Comparison of ENCODE assay signal across 8 cellular contexts in genomic region chr3:52246264-52246620, GRCh38. TPM values are rescaled to one million over a fixed set of nuclear protein-coding genes. Genes with fewer than 3 reads are reported as not detected.
DNase-seq lines count a peak whose midpoint lies in the region; ATAC-seq and TF ChIP-seq lines count a peak whose summit lies in the region.

No MANE protein-coding gene starts in this region.

- no peaks in the 10 kb centered on the region for H3K9me3 Mint-ChIP-seq in activated naive CD4-positive, alpha-beta T cell treated with anti-CD3 and anti-CD28 coated beads, Interleukin-2, amount 10 ng/mL, durations not matched to agents 7 days and 5 days

- H3K4me3 ChIP-seq in mammary epithelial cell (replicated peaks in 1 of 3; ENCODE audit: insufficient read depth in 1 of 3, low read depth in 2 of 3, low read length in 3 of 3) (no peak overlapping the region), mesodermal cell (ENCODE audit: extremely low read depth, insufficient read depth, low read length, poor library complexity, severe bottlenecking) (peak overlapping the region; percentile 34), urinary bladder (ENCODE audit: low read depth, low read length) (peak overlapping the region; percentile 69)

- peak overlapping the region; percentile 66 for H3K4me2 ChIP-seq in mammary epithelial cell (ENCODE audit: insufficient read depth, low read depth, low read length)

- H3K36me3 ChIP-seq in mammary epithelial cell (ENCODE audit: insufficient read depth, low read length), result no peaks in the 10 kb centered on the region
- H3K36me3 ChIP-seq in mesodermal cell (ENCODE audit: control insufficient read depth, insufficient read depth, low read length), result peaks cover 29% of the 10 kb centered on the region
- H3K36me3 ChIP-seq in urinary bladder (ENCODE audit: insufficient read depth), result no peaks in the 10 kb centered on the region

- H3K4me1 ChIP-seq in mammary epithelial cell (ENCODE audit: insufficient read depth, low read length) (peaks cover 25% of the 10 kb centered on the region), mesodermal cell (ENCODE audit: control insufficient read depth, insufficient read depth, low read length, poor library complexity, severe bottlenecking) (peaks cover 6% of the 10 kb centered on the region), urinary bladder (ENCODE audit: insufficient read depth) (peaks cover 3% of the 10 kb centered on the region)

- BruUV-seq in mammary epithelial cell (replicated peaks; lab: Mats Ljungman, UMichigan), result no TSS peak

- 50% methylated on average over 7 of the region's 8 CpGs for WGBS in mammary epithelial cell (ENCODE audit: low coverage, missing lambda C conversion rate)
- 8 to 46% methylated on average over 3 to 7 of the region's 8 CpGs for WGBS in mesodermal cell (ENCODE audit: insufficient coverage in 2 of 2), 2 experiments
- 26% methylated on average over 8 of the region's 8 CpGs for WGBS in urinary bladder

- no peak for ATAC-seq in HG02970 (IDR thresholded peaks at IDR 0.05; ENCODE audit: low FRiP score, unreplicated experiment)

- no peak for TF ChIP-seq CTCF in mammary epithelial cell (conservative IDR thresholded peaks at IDR 0.05 in 1 of 2, IDR thresholded peaks at IDR 0.05 in 1 of 2; ENCODE audit: extremely low read depth in 1 of 2, insufficient read depth in 1 of 2, low read depth in 1 of 2, low read length in 2 of 2)

- H3K36me3 Mint-ChIP-seq in activated naive CD4-positive, alpha-beta T cell treated with anti-CD3 and anti-CD28 coated beads, Interleukin-2, amount 10 ng/mL, durations not matched to agents 7 days and 5 days, result peaks cover 47% of the 10 kb centered on the region

- H3K4me1 Mint-ChIP-seq in activated naive CD4-positive, alpha-beta T cell treated with anti-CD3 and anti-CD28 coated beads, Interleukin-2, amount 10 ng/mL, durations not matched to agents 7 days and 5 days, result peaks cover 86% of the 10 kb centered on the region

- no peaks in the 10 kb centered on the region for H3K27me3 ChIP-seq in mammary epithelial cell (ENCODE audit: insufficient read depth, low read length)

- CTCF ChIA-PET in activated naive CD4-positive, alpha-beta T cell treated with anti-CD3 and anti-CD28 coated beads, Interleukin-2, amount 10 ng/mL, durations not matched to agents 7 days and 5 days (lab: Charles Lee), result interaction anchor here (1.0 to 2.1 kb wide), 6 partner anchors 11 to 41 kb away, joined by 3 to 5 read pairs (median 4); partner anchors contain the start of gene GLYCTK
- CTCF ChIA-PET in mammary epithelial cell (lab: Charles Lee; ENCODE audit: low non-redundant PET), result no interaction called here

- H2AFZ ChIP-seq in mammary epithelial cell (ENCODE audit: low read depth, low read length), result peak overlapping the region; percentile 69

- peak overlapping the region; percentile 87 for H3K4me3 Mint-ChIP-seq in activated naive CD4-positive, alpha-beta T cell treated with anti-CD3 and anti-CD28 coated beads, Interleukin-2, amount 10 ng/mL, durations not matched to agents 7 days and 5 days

- no peaks in the 10 kb centered on the region for H4K20me1 ChIP-seq in mammary epithelial cell (ENCODE audit: insufficient read depth, low read length)

- dilution Hi-C loops in mammary epithelial cell (cut with HindIII; ENCODE audit: low sequenced_read_pairs), result loop anchor here (5.0 kb wide), 1 partner anchor 101 kb away; no protein-coding TSS in a partner anchor

- DNase-seq in activated naive CD4-positive, alpha-beta T cell treated with anti-CD3 and anti-CD28 coated beads, Interleukin-2, amount 10 ng/mL, durations not matched to agents 7 days and 5 days, result no peak
- no peak for DNase-seq in activated naive CD4-positive, alpha-beta T cell treated with Interleukin-2 at 50 U/mL for 16 hours
- no peak for DNase-seq in mammary epithelial cell
- DNase-seq in stimulated activated CD4-positive, alpha-beta T cell treated with anti-CD3 and anti-CD28 coated beads, Interleukin-4, amount 100 ng/mL, for 4 hours, result no peak
- DNase-seq in NCI-H1436 treated with DMSO at 0.1 percent for 48 hours (lab: John Stamatoyannopoulos, UW), result no peak

- H3K27ac ChIP-seq in mammary epithelial cell (ENCODE audit: insufficient read depth, low read depth, low read length), result no peak overlapping the region
- no peak overlapping the region for H3K27ac ChIP-seq in mesodermal cell (ENCODE audit: low read depth, low read length, severe bottlenecking)
- peak overlapping the region; percentile 83 for H3K27ac ChIP-seq in urinary bladder (ENCODE audit: low read depth)

- intact Hi-C loops in mammary epithelial cell (cut with micrococcal nuclease), result no loop called here

- H3K9ac ChIP-seq in mammary epithelial cell (ENCODE audit: insufficient read depth, low read length), result no peak overlapping the region

- H3K27me3 Mint-ChIP-seq in activated naive CD4-positive, alpha-beta T cell treated with anti-CD3 and anti-CD28 coated beads, Interleukin-2, amount 10 ng/mL, durations not matched to agents 7 days and 5 days, result no peaks in the 10 kb centered on the region

- H3K79me2 ChIP-seq in mammary epithelial cell (ENCODE audit: insufficient read depth, low read length), result no peaks in the 10 kb centered on the region

- H3K9me3 ChIP-seq in mammary epithelial cell (replicated peaks; ENCODE audit: insufficient read depth, low read length) (no peaks in the 10 kb centered on the region), mesodermal cell (ENCODE audit: control insufficient read depth, low read length) (peaks cover 10% of the 10 kb centered on the region)

- in situ Hi-C loops in mammary epithelial cell (cut with MboI; ENCODE audit: low sequenced_read_pairs in 2 of 2), result no loop called here

- peak overlapping the region; percentile 92 for H3K27ac Mint-ChIP-seq in activated naive CD4-positive, alpha-beta T cell treated with anti-CD3 and anti-CD28 coated beads, Interleukin-2, amount 10 ng/mL, durations not matched to agents 7 days and 5 days

RNA-seq across cellular contexts. Expression of gene PPM1M, which starts 0.7 kb away (rescaled TPM):
- 1 to 10 TPM; 4.8 to 8.7 TPM for total RNA-seq in mammary epithelial cell
- 4.3 TPM for polyA plus RNA-seq in mammary epithelial cell
- not detected for polyA minus RNA-seq in mammary epithelial cell
- polyA plus RNA-seq in mesodermal cell (2013, experiment 1 of 2), result 8.4 TPM
- polyA plus RNA-seq in mesodermal cell (2013, experiment 2 of 2), result 7.7 TPM
- total RNA-seq in urinary bladder, result 12.3 TPM
- polyA plus RNA-seq in urinary bladder, result 27.1 TPM

RNA-seq across cellular contexts. Expression of gene TWF2, which starts 7.3 kb away (rescaled TPM):
- total RNA-seq in mammary epithelial cell, result 10 to 100 TPM; 67.8 to 96.2 TPM
- polyA plus RNA-seq in mammary epithelial cell, result 137 TPM
- polyA minus RNA-seq in mammary epithelial cell, result 179 TPM
- polyA plus RNA-seq in mesodermal cell (2013, experiment 1 of 2), result 75.3 TPM
- 61.3 TPM for polyA plus RNA-seq in mesodermal cell (2013, experiment 2 of 2)
- 36.7 TPM for total RNA-seq in urinary bladder
- 75.3 TPM for polyA plus RNA-seq in urinary bladder

RNA-seq across cellular contexts. Expression of gene TLR9, which starts 20.8 kb away (rescaled TPM):
- total RNA-seq in mammary epithelial cell (not detected), urinary bladder (0.11 TPM)
- polyA plus RNA-seq in mammary epithelial cell (not detected), urinary bladder (0.33 TPM)
- not detected for polyA minus RNA-seq in mammary epithelial cell
- polyA plus RNA-seq in mesodermal cell (2013, experiment 1 of 2), result 0.15 TPM
- polyA plus RNA-seq in mesodermal cell (2013, experiment 2 of 2), result not detected

RNA-seq across cellular contexts. Expression of gene WDR82, which starts 32.2 kb away (rescaled TPM):
- 10 to 100 TPM; 54.3 to 59.8 TPM for total RNA-seq in mammary epithelial cell
- polyA plus RNA-seq in mammary epithelial cell, result 52.7 TPM
- 57.3 TPM for polyA minus RNA-seq in mammary epithelial cell
- polyA plus RNA-seq in mesodermal cell (2013, experiment 1 of 2), result 68.1 TPM
- 62.5 TPM for polyA plus RNA-seq in mesodermal cell (2013, experiment 2 of 2)
- total RNA-seq in urinary bladder, result 70.2 TPM
- polyA plus RNA-seq in urinary bladder, result 73.7 TPM

RNA-seq across cellular contexts. Expression of gene GLYCTK, which starts 41.4 kb away (rescaled TPM):
- total RNA-seq in mammary epithelial cell (10 to 100 TPM in 1 of 2 donors, 1 to 10 TPM in 1; 6.7 to 11.0 TPM), urinary bladder (4.2 TPM)
- polyA plus RNA-seq in mammary epithelial cell (10.3 TPM), urinary bladder (7.7 TPM)
- polyA minus RNA-seq in mammary epithelial cell, result 6.6 TPM
- polyA plus RNA-seq in mesodermal cell (2013, experiment 1 of 2), result 8.2 TPM
- polyA plus RNA-seq in mesodermal cell (2013, experiment 2 of 2), result 6.3 TPM

Comparison
In these comparisons a context has a peak if more than half of its experiments do, and no peak if none do; other contexts are left out.
1. H3K4me3 ChIP-seq: peak in mesodermal cell (single experiment) and urinary bladder (single experiment); none in mammary epithelial cell (0 of 3).